2 cellular contexts compared by ENCODE assay signal in genomic region chr17:61296058-61296457, GRCh38.
TF ChIP-seq lines count a peak whose summit lies in the region.

No MANE protein-coding gene starts in this region.

TF ChIP-seq in IMR-90, 13 proteins besides CTCF, POLR2A, EP300 and RAD21:
- no peak for TF ChIP-seq FOS (IDR thresholded peaks at IDR 0.05; ENCODE audit: low read depth, low read length)
- no peak for TF ChIP-seq NFE2L2 (IDR thresholded peaks at IDR 0.05; ENCODE audit: low read depth, low read length)
- TF ChIP-seq RCOR1 (IDR thresholded peaks at IDR 0.05; ENCODE audit: insufficient replicate concordance, low read length) = no peak
- no peak for TF ChIP-seq MAFK (IDR thresholded peaks at IDR 0.05; ENCODE audit: low read depth, low read length)
- TF ChIP-seq RFX5 (IDR thresholded peaks at IDR 0.05; ENCODE audit: low read depth, low read length) = no peak
- TF ChIP-seq CEBPB (IDR thresholded peaks at IDR 0.05; ENCODE audit: low read depth, low read length) = no peak
- TF ChIP-seq USF2 (IDR thresholded peaks at IDR 0.05; ENCODE audit: low read depth, low read length) = no peak
- no peak for TF ChIP-seq CHD1 (IDR thresholded peaks at IDR 0.05; ENCODE audit: low read depth, low read length)
- TF ChIP-seq MAZ (IDR thresholded peaks at IDR 0.05; ENCODE audit: borderline replicate concordance, low read depth, low read length) = no peak
- no peak for TF ChIP-seq MXI1 (IDR thresholded peaks at IDR 0.05; ENCODE audit: borderline replicate concordance, low read depth, low read length)
- TF ChIP-seq ELK1 (IDR thresholded peaks at IDR 0.05; ENCODE audit: borderline replicate concordance, low read depth, low read length) = no peak
- no peak for TF ChIP-seq BHLHE40 (IDR thresholded peaks at IDR 0.05; ENCODE audit: low read depth, low read length)
- no peak for TF ChIP-seq SMC3 (IDR thresholded peaks at IDR 0.05; ENCODE audit: low read depth, low read length)
TF ChIP-seq in IMR-90: peak in this region for 0.

TF ChIP-seq in GM12878, 131 proteins besides CTCF, POLR2A, EP300 and RAD21:
- TF ChIP-seq ETV6 (conservative IDR thresholded peaks at IDR 0.05 in 1 of 2, IDR thresholded peaks at IDR 0.05 in 1 of 2; ENCODE audit: borderline replicate concordance in 1 of 2, low read depth in 1 of 2) (peak in 1 of 2 experiments; percentile 37; a peak in 1 of 4 replicates), ZNF592 (IDR thresholded peaks at IDR 0.05) (no peak), NFXL1 (IDR thresholded peaks at IDR 0.05; ENCODE audit: borderline replicate concordance) (peak; percentile 15; the same call in 1 of the 2 replicates)
TF ChIP-seq in GM12878: peak in this region for 2.
